9 cellular contexts compared by ENCODE assay signal in the genomic region with DNA sequence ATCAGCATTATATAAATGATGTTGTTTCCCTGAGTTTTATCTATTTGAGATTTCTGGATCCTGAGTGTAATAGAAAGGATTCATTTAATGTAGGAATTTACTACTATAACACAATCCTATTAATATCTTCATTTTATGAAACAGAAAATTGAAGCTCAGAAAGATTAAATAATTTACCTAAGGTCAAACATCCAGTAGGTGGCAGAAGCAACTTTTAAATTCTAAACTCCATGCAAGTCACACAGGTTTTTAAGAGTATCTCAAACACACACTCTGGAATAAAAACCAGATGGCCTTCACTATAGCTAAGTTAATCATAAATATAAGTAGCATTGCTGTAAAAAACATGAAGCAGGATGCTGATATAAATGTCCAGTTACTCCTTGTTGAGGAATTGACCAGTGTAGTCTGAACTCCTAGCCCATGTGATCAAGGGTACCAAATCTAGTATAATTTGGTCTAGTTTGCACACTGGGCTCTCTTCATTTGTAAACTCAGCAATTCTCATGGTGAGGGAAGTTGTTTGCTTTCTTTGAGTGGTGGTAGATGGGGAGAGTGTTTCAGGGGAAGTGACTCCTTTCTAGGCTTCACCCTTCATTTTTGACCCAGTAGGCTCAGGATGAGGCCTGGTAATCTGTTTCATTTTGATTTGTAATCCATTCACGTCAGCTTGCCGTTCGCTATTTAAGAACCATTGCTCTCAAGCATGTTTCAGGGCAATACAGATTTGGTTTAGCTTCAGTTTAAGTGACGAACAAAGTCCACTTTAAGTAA. TPM values are rescaled to one million over a fixed set of nuclear protein-coding genes. Genes with fewer than 3 reads are reported as not detected.
A peak's percentile ranks its signal among the peaks of the same experiment; 100 is the strongest.
DNase-seq lines count a peak whose midpoint lies in the region; ATAC-seq and TF ChIP-seq lines count a peak whose summit lies in the region.
"Had no signal": no experiment of that assay in that cellular context is flagged by ENCODE, and none has a peak within 500 bp of the region (broad histone marks: within the 10 kb centered on the region; RNA-seq: fewer than 3 reads in every experiment).

No MANE protein-coding gene starts in this region.

- H3K27ac ChIP-seq in OCI-LY1 (ENCODE audit: low read depth, low read length, poor library complexity, severe bottlenecking): no peak overlapping the region
- H3K27ac ChIP-seq in ovary: peak overlapping the region in 1 of 2 donors; percentile 34
- no peak overlapping the region for H3K27ac ChIP-seq in CD4-positive, alpha-beta T cell (ENCODE audit: low read depth, low read length)

- H3K4me1 Mint-ChIP-seq in WTC11: peaks cover 5% of the 10 kb centered on the region
- H3K4me1 Mint-ChIP-seq in CD4-positive, alpha-beta T cell (ENCODE audit: low read depth): no peaks in the 10 kb centered on the region

- H3K27me3 Mint-ChIP-seq in WTC11 (ENCODE audit: low read depth): no peaks in the 10 kb centered on the region
- peaks cover 17% of the 10 kb centered on the region for H3K27me3 Mint-ChIP-seq in CD4-positive, alpha-beta T cell

- WGBS in ovary, 3 donors: 22 to 47% (median 29%) methylated on average over 4 of the region's 4 CpGs

- H3F3A ChIP-seq in OCI-LY1 (ENCODE audit: insufficient read depth, low read length): no peaks in the 10 kb centered on the region

- peak; percentile 43; the same call in 1 of the 2 replicates for TF ChIP-seq CTCF in OCI-LY1 (IDR thresholded peaks at IDR 0.05; ENCODE audit: low read length)
- peak; percentile 53 for TF ChIP-seq CTCF in epithelial cell of proximal tubule (conservative IDR thresholded peaks at IDR 0.05; ENCODE audit: low read depth, low read length)
- TF ChIP-seq CTCF in ovary (IDR thresholded peaks at IDR 0.05): peak in 2 of 3 donors; percentile 47 to 71
- no peak for TF ChIP-seq CTCF in WTC11 (IDR thresholded peaks at IDR 0.05)
- TF ChIP-seq CTCF in CD4-positive, alpha-beta T cell (IDR thresholded peaks at IDR 0.05): no peak

- H3K4me3 ChIP-seq in OCI-LY1 (ENCODE audit: low read depth, low read length, poor library complexity, severe bottlenecking) (no peak overlapping the region), epithelial cell of proximal tubule (ENCODE audit: low read depth, low read length) (no peak overlapping the region), ovary (no peak overlapping the region)
- H3K4me3 ChIP-seq: lung had no signal

- H3K9me3 Mint-ChIP-seq in WTC11: no peaks in the 10 kb centered on the region
- H3K9me3 Mint-ChIP-seq in CD4-positive, alpha-beta T cell: no peaks in the 10 kb centered on the region

- H3K4me2 ChIP-seq in OCI-LY1 (ENCODE audit: low read length): no peak overlapping the region

- TF ChIP-seq EP300 in ovary (IDR thresholded peaks at IDR 0.05): no peak

- no peak overlapping the region; the same call in 1 of the 2 replicates for H3K27ac Mint-ChIP-seq in WTC11
- no peak overlapping the region for H3K27ac Mint-ChIP-seq in CD4-positive, alpha-beta T cell

- H3K4me3 Mint-ChIP-seq in WTC11: no peak overlapping the region
- H3K4me3 Mint-ChIP-seq in CD4-positive, alpha-beta T cell: no peak overlapping the region

- H3K36me3 ChIP-seq in OCI-LY1 (ENCODE audit: insufficient read depth, low read length) (no peaks in the 10 kb centered on the region), ovary (no peaks in the 10 kb centered on the region)

- no peak for TF ChIP-seq POLR2A in ovary (IDR thresholded peaks at IDR 0.05)

- H3K9me3 ChIP-seq in OCI-LY1 (ENCODE audit: low read length) (no peaks in the 10 kb centered on the region), ovary (no peaks in the 10 kb centered on the region)
- H3K9me3 ChIP-seq in CD4-positive, alpha-beta T cell (ENCODE audit: control insufficient read depth, low read length): no peaks in the 10 kb centered on the region

- intact Hi-C loops in ovary (cut with DNase I): loop anchor here in 2 of 4 donors (5.0 to 10.0 kb wide), 3 partner anchors 141 to 233 kb away; a partner anchor contains a TSS
- intact Hi-C loops in CD4-positive, alpha-beta T cell (cut with DNase I, micrococcal nuclease): no loop called here

- H3K4me1 ChIP-seq in OCI-LY1 (ENCODE audit: insufficient read depth, low read length, severe bottlenecking): no peaks in the 10 kb centered on the region
- H3K4me1 ChIP-seq in ovary (ENCODE audit: insufficient read depth): peaks cover 3% of the 10 kb centered on the region

- no peaks in the 10 kb centered on the region for H4K20me1 ChIP-seq in OCI-LY1 (ENCODE audit: insufficient read depth, low read length)

- DNase-seq in GM04503 (ENCODE audit: low read depth) (peak; percentile 3), epithelial cell of proximal tubule (ENCODE audit: low read depth) (peak; percentile 12), ovary (no peak), UCSD-AML1 (lab: John Stamatoyannopoulos, UW; ENCODE audit: unreplicated experiment) (no peak), WTC11 (ENCODE audit: low spot score) (no peak)
- DNase-seq in CD4-positive, alpha-beta T cell: no peak

- ATAC-seq in GM21619 (IDR thresholded peaks at IDR 0.05; ENCODE audit: unreplicated experiment) (no peak), WTC11 (no peak)
- no peak for ATAC-seq in CD4-positive, alpha-beta T cell (ENCODE audit: poor library complexity)

- CTCF ChIA-PET in WTC11 (lab: Charles Lee): interaction anchor here (0.7 to 2.4 kb wide), 17 partner anchors 11 to 279 kb away, joined by 3 to 45 read pairs (median 5); a partner anchor contains a TSS
- CTCF ChIA-PET in CD4-positive, alpha-beta T cell (lab: Charles Lee): interaction anchor here (0.8 kb wide), 1 partner anchor 9 kb away, joined by 3 read pairs; no protein-coding TSS in a partner anchor

- no peak overlapping the region for H3K9ac ChIP-seq in OCI-LY1 (ENCODE audit: low read length)

- H3K79me2 ChIP-seq in OCI-LY1 (ENCODE audit: insufficient read depth, low read length): no peaks in the 10 kb centered on the region

- no peaks in the 10 kb centered on the region for H3K36me3 Mint-ChIP-seq in WTC11
- no peaks in the 10 kb centered on the region for H3K36me3 Mint-ChIP-seq in CD4-positive, alpha-beta T cell (ENCODE audit: low read depth)

- no peaks in the 10 kb centered on the region for H3K9me2 ChIP-seq in OCI-LY1 (ENCODE audit: low read depth, low read length)

- POLR2A ChIA-PET in WTC11 (lab: Charles Lee): no interaction called here
- POLR2A ChIA-PET in CD4-positive, alpha-beta T cell (lab: Charles Lee): no interaction called here

- H3K27me3 ChIP-seq in OCI-LY1 (ENCODE audit: insufficient read depth, low read length) (no peaks in the 10 kb centered on the region), ovary (no peaks in the 10 kb centered on the region)
- H3K27me3 ChIP-seq in CD4-positive, alpha-beta T cell (ENCODE audit: control insufficient read depth, insufficient read depth, low read length): no peaks in the 10 kb centered on the region

- no peak overlapping the region for H2AFZ ChIP-seq in OCI-LY1 (ENCODE audit: low read length)

TF ChIP-seq in WTC11, 78 proteins besides CTCF, POLR2A, EP300 and RAD21 (continues in another document):
- TF ChIP-seq, protein P1, sequence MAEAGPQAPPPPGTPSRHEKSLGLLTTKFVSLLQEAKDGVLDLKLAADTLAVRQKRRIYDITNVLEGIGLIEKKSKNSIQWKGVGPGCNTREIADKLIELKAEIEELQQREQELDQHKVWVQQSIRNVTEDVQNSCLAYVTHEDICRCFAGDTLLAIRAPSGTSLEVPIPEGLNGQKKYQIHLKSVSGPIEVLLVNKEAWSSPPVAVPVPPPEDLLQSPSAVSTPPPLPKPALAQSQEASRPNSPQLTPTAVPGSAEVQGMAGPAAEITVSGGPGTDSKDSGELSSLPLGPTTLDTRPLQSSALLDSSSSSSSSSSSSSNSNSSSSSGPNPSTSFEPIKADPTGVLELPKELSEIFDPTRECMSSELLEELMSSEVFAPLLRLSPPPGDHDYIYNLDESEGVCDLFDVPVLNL (CRISPR knock-in tag; IDR thresholded peaks at IDR 0.05; ENCODE audit: borderline replicate concordance, low read depth): no peak
- TF ChIP-seq, protein P2, sequence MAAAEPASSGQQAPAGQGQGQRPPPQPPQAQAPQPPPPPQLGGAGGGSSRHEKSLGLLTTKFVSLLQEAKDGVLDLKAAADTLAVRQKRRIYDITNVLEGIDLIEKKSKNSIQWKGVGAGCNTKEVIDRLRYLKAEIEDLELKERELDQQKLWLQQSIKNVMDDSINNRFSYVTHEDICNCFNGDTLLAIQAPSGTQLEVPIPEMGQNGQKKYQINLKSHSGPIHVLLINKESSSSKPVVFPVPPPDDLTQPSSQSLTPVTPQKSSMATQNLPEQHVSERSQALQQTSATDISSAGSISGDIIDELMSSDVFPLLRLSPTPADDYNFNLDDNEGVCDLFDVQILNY (CRISPR knock-in tag; IDR thresholded peaks at IDR 0.05): no peak
- TF ChIP-seq, protein P3, sequence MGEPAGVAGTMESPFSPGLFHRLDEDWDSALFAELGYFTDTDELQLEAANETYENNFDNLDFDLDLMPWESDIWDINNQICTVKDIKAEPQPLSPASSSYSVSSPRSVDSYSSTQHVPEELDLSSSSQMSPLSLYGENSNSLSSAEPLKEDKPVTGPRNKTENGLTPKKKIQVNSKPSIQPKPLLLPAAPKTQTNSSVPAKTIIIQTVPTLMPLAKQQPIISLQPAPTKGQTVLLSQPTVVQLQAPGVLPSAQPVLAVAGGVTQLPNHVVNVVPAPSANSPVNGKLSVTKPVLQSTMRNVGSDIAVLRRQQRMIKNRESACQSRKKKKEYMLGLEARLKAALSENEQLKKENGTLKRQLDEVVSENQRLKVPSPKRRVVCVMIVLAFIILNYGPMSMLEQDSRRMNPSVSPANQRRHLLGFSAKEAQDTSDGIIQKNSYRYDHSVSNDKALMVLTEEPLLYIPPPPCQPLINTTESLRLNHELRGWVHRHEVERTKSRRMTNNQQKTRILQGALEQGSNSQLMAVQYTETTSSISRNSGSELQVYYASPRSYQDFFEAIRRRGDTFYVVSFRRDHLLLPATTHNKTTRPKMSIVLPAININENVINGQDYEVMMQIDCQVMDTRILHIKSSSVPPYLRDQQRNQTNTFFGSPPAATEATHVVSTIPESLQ (CRISPR knock-in tag; IDR thresholded peaks at IDR 0.05): no peak
- TF ChIP-seq ZNF219 (CRISPR knock-in tag; IDR thresholded peaks at IDR 0.05; ENCODE audit: borderline replicate concordance): no peak

RNA-seq across cellular contexts. Expression of a gene that starts 9.3 kb away (rescaled TPM):
- not detected in 2 replicates for total RNA-seq in epithelial cell of proximal tubule
- 1 to 10 TPM in 2 of 7 donors, under 1 TPM in 4, not detected in 1; 0.15 to 1.5 (median 0.68) TPM for total RNA-seq in ovary
- polyA plus RNA-seq in ovary: 1 to 10 TPM in 1 of 2 donors, under 1 TPM in 1; 0.34 to 1.7 TPM
- 0.14 TPM in 1 of 3 replicates, not detected in the others for total RNA-seq in WTC11 (2021)
- total RNA-seq in CD4-positive, alpha-beta T cell: not detected

Comparison
In these comparisons a context has a peak if more than half of its experiments do, and no peak if none do; other contexts are left out.
1. DNase-seq: peak in GM04503 (single experiment) and epithelial cell of proximal tubule (single experiment); none in ovary (0 of 5), UCSD-AML1 (single experiment), WTC11 (single experiment) and CD4-positive, alpha-beta T cell (0 of 10).
2. CTCF ChIP-seq: peak in OCI-LY1 (single experiment), epithelial cell of proximal tubule (single experiment) and ovary (2 of 3); none in WTC11 (single experiment) and CD4-positive, alpha-beta T cell (single experiment).